ENCODE assay signal across 28 cellular contexts in genomic region chr2:29629495-29629894, GRCh38.
"Had no signal": no experiment of that assay in that cellular context is flagged by ENCODE, and none has a peak within 500 bp of the region (broad histone marks: within the 10 kb centered on the region; RNA-seq: fewer than 3 reads in every experiment).

No MANE protein-coding gene starts in this region.

- FAIRE-seq: TTC549 had no signal

- DNase-seq: activated CD4-positive, alpha-beta memory T cell treated with anti-CD3 and anti-CD28 coated beads for 36 hours; activated CD4-positive, alpha-beta T cell treated with anti-CD3 and anti-CD28 coated beads, Interleukin-2, amount 10 ng/mL, durations not matched to agents 24 days and 14 days; activated CD4-positive, CD25-positive, alpha-beta regulatory T cell treated with anti-CD3 and anti-CD28 coated beads, Interleukin-2, amount 50 U/mL, for 72 hours; activated CD8-positive, alpha-beta memory T cell treated with anti-CD3 and anti-CD28 coated beads, Interleukin-2, amount 50 U/mL, for 4 hours; activated effector memory CD4-positive, alpha-beta T cell treated with anti-CD3 and anti-CD28 coated beads, Interleukin-2, amount 50 U/mL, for 16 hours; activated naive CD4-positive, alpha-beta T cell treated with anti-CD3 and anti-CD28 coated beads for 36 hours; activated naive CD8-positive, alpha-beta T cell treated with anti-CD3 and anti-CD28 coated beads for 36 hours; activated T-cell treated with anti-CD3 and anti-CD28 coated beads, Interleukin-2, amount 50 U/mL, for 1 hour; adrenal gland; dorsolateral prefrontal cortex; effector memory CD8-positive, alpha-beta T cell; foreskin melanocyte; islet precursor cell; left cardiac atrium; midbrain; naive thymus-derived CD8-positive, alpha-beta T cell; stimulated activated CD4-positive, alpha-beta T cell treated with anti-CD3 and anti-CD28 coated beads, Interleukin-15, amount 100 ng/mL, for 24 hours; stimulated activated CD4-positive, alpha-beta T cell treated with anti-CD3 and anti-CD28 coated beads, Interleukin-2, amount 100 ng/mL, for 24 hours; stimulated activated naive B cell treated with anti-CD40 and anti-IgM and Interleukin-4, amounts not matched to agents 10 μg/mL and 1 μg/mL and 100 μg/mL, for 72 hours; T-helper 9 cell; tibial artery; upper lobe of right lung had no signal

- ATAC-seq: effector memory CD8-positive, alpha-beta T cell; esophagus mucosa; naive thymus-derived CD8-positive, alpha-beta T cell; stimulated activated naive B cell treated with anti-CD40 and anti-IgM and Interleukin-4, amounts not matched to agents 10 μg/mL and 1 μg/mL and 100 μg/mL, for 72 hours had no signal

- H3K4me3 ChIP-seq: adrenal gland, ascending aorta, coronary artery, dorsolateral prefrontal cortex, right atrium auricular region, suprapubic skin, tibial artery, upper lobe of right lung had no signal

- H3K27ac ChIP-seq: adrenal gland, ascending aorta, coronary artery, right atrium auricular region, suprapubic skin, tibial artery, upper lobe of right lung had no signal

- H3K9me3 ChIP-seq: adrenal gland, ascending aorta, right atrium auricular region, suprapubic skin, tibial artery, upper lobe of right lung had no signal

- H3K36me3 ChIP-seq: adrenal gland, ascending aorta, right atrium auricular region, suprapubic skin, tibial artery, upper lobe of right lung had no signal

- H3K27me3 ChIP-seq: adrenal gland, ascending aorta, right atrium auricular region, upper lobe of right lung had no signal

- H3K4me1 ChIP-seq: adrenal gland, ascending aorta, right atrium auricular region, suprapubic skin, tibial artery, upper lobe of right lung had no signal
